15 cellular contexts compared by ENCODE assay signal in genomic region chr10:114648368-114648767, GRCh38. TPM values are rescaled to one million over a fixed set of nuclear protein-coding genes. Genes with fewer than 3 reads are reported as not detected.
DNase-seq lines count a peak whose midpoint lies in the region; ATAC-seq and TF ChIP-seq lines count a peak whose summit lies in the region.
"Had no signal": no experiment of that assay in that cellular context is flagged by ENCODE, and none has a peak within 500 bp of the region (broad histone marks: within the 10 kb centered on the region; RNA-seq: fewer than 3 reads in every experiment).

No MANE protein-coding gene starts in this region.

- H3K4me1 ChIP-seq in left ventricle myocardium inferior: peaks cover 96% of the 10 kb centered on the region
- H3K4me1 ChIP-seq: parathyroid adenoma had no signal

- intact Hi-C loops in left ventricle myocardium inferior (cut with micrococcal nuclease): no loop called here
- intact Hi-C loops in Right ventricle myocardium inferior (cut with DNase I): no loop called here

- no peak for TF ChIP-seq CTCF in left ventricle myocardium inferior (IDR thresholded peaks at IDR 0.05; ENCODE audit: borderline replicate concordance)
- no peak for TF ChIP-seq CTCF in kidney epithelial cell (IDR thresholded peaks at IDR 0.05; ENCODE audit: insufficient read depth, low read length, poor library complexity, severe bottlenecking)

- H3K36me3 ChIP-seq in left ventricle myocardium inferior (no peaks in the 10 kb centered on the region), kidney epithelial cell (ENCODE audit: control insufficient read depth, insufficient read depth, low read length) (no peaks in the 10 kb centered on the region)
- H3K36me3 ChIP-seq: transverse colon had no signal

- H3K27me3 ChIP-seq in left ventricle myocardium inferior (ENCODE audit: low read depth) (no peaks in the 10 kb centered on the region), kidney epithelial cell (ENCODE audit: control insufficient read depth, insufficient read depth, low read length) (no peaks in the 10 kb centered on the region)
- H3K27me3 ChIP-seq: transverse colon had no signal

- ATAC-seq in Right ventricle myocardium inferior (no peak), GM19351 (IDR thresholded peaks at IDR 0.05; ENCODE audit: unreplicated experiment) (no peak)
- ATAC-seq: activated CD8-positive, alpha-beta T cell treated with anti-CD3 and anti-CD28 coated beads for 36 hours; activated naive CD4-positive, alpha-beta T cell treated with anti-CD3 and anti-CD28 coated beads, Interleukin-2, amount 50 U/mL, for 72 hours; T-cell had no signal

- peak overlapping the region; percentile 89 for H3K27ac ChIP-seq in left ventricle myocardium inferior (replicated peaks)
- H3K27ac ChIP-seq: parathyroid adenoma had no signal

- no peak for DNase-seq in left ventricle myocardium inferior
- no peak for DNase-seq in Right ventricle myocardium inferior (ENCODE audit: missing footprints)
- DNase-seq in amniotic stem cell (lab: John Stamatoyannopoulos, UW): peak; percentile 45
- DNase-seq in kidney epithelial cell (ENCODE audit: low read depth): peak; percentile 67
- no peak for DNase-seq in NCI-H128 (lab: John Stamatoyannopoulos, UW; ENCODE audit: unreplicated experiment)
- no peak for DNase-seq in NCI-H187 treated with DMSO at 0.1 percent for 48 hours (lab: John Stamatoyannopoulos, UW)
- no peak for DNase-seq in activated CD4-positive, alpha-beta T cell treated with anti-CD3 and anti-CD28 coated beads, Interleukin-2, amount 50 U/mL, for 1 hour
- DNase-seq: activated CD8-positive, alpha-beta T cell treated with anti-CD3 and anti-CD28 coated beads for 36 hours; kidney; MM.1S; T-cell; transverse colon had no signal

- no peaks in the 10 kb centered on the region for H3K9me3 ChIP-seq in left ventricle myocardium inferior (replicated peaks)
- H3K9me3 ChIP-seq: transverse colon had no signal

- H3K4me3 ChIP-seq in left ventricle myocardium inferior (peak overlapping the region; percentile 29), kidney epithelial cell (ENCODE audit: low read depth, low read length) (no peak overlapping the region)
- H3K4me3 ChIP-seq: transverse colon had no signal

RNA-seq across cellular contexts. Expression of gene ABLIM1, which starts 9.7 kb away (rescaled TPM):
- total RNA-seq in left ventricle myocardium inferior (674 TPM), Right ventricle myocardium inferior (730 TPM), kidney epithelial cell (41.9 and 51.9 TPM in 2 replicates)

Comparison
In these comparisons a context has a peak if more than half of its experiments do, and no peak if none do; other contexts are left out.
1. DNase-seq: peak in amniotic stem cell (single experiment) and kidney epithelial cell (single experiment); none in left ventricle myocardium inferior (single experiment), Right ventricle myocardium inferior (single experiment), NCI-H128 (single experiment), NCI-H187 treated with DMSO at 0.1 percent for 48 hours (single experiment) and activated CD4-positive, alpha-beta T cell treated with anti-CD3 and anti-CD28 coated beads, Interleukin-2, amount 50 U/mL, for 1 hour (single experiment).
2. RNA of gene ABLIM1, which starts 9.7 kb away (total RNA-seq): 730 TPM in Right ventricle myocardium inferior (single experiment) and 674 TPM in left ventricle myocardium inferior (single experiment); 41.9 to 51.9 TPM in kidney epithelial cell; every median in the first group is over 10 times any median in the second.